ENCODE assay signal across 24 cellular contexts in the genomic region with DNA sequence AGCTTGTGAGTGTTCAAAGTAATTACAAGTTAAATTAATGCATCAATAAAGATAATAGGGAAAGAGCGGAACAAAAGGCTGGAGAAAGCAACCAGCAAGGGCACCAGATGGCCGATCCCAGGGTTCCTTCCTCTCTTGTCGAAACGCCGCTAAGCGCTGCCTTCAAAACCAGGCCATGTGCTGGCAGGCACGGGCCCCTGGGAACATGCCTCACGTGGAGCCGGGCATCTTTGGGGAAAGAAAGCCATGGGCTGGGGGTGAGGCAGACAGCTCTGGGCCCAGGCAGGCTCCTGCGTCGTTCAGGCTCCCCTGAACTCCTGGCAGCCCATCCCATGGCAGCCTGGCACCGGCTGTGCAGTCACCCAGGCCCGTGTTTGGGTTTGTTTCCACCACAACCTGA.
"Had no signal": no experiment of that assay in that cellular context is flagged by ENCODE, and none has a peak within 500 bp of the region (broad histone marks: within the 10 kb centered on the region; RNA-seq: fewer than 3 reads in every experiment).

No MANE protein-coding gene starts in this region.

- H3K27me3 Mint-ChIP-seq: activated CD4-positive, alpha-beta T cell treated with anti-CD3 and anti-CD28 coated beads, Interleukin-2, amount 10 ng/mL, durations not matched to agents 7 days and 5 days; dendritic cell treated with granulocyte-macrophage colony-stimulating factor and Interleukin-4, amounts not matched to agents 40 ng/mL and 50 ng/mL, for 4 days; naive B cell; progenitor cell of endocrine pancreas had no signal

- H3K4me3 ChIP-seq: ascending aorta, breast epithelium, esophagus muscularis mucosa, gastroesophageal sphincter, heart right ventricle, mucosa of descending colon, right atrium auricular region, skin epidermis, stomach, vagina had no signal

- H3K27ac Mint-ChIP-seq: activated CD4-positive, alpha-beta T cell treated with anti-CD3 and anti-CD28 coated beads, Interleukin-2, amount 10 ng/mL, durations not matched to agents 7 days and 5 days; activated CD8-positive, alpha-beta T cell treated with anti-CD3 and anti-CD28 coated beads, Interleukin-2, amount 10 ng/mL, durations not matched to agents 7 days and 5 days; activated naive CD4-positive, alpha-beta T cell treated with anti-CD3 and anti-CD28 coated beads, Interleukin-2, amount 50 U/mL, for 24 hours; dendritic cell treated with granulocyte-macrophage colony-stimulating factor and Interleukin-4, amounts not matched to agents 40 ng/mL and 50 ng/mL, for 4 days; progenitor cell of endocrine pancreas had no signal

- H3K9me3 Mint-ChIP-seq: activated CD4-positive, alpha-beta T cell treated with anti-CD3 and anti-CD28 coated beads, Interleukin-2, amount 10 ng/mL, durations not matched to agents 7 days and 5 days; activated naive CD4-positive, alpha-beta T cell treated with anti-CD3 and anti-CD28 coated beads, Interleukin-2, amount 50 U/mL, for 24 hours; activated T-cell treated with anti-CD3 and anti-CD28 coated beads, Interleukin-2, amount 50 U/mL, for 4 hours; dendritic cell treated with granulocyte-macrophage colony-stimulating factor and Interleukin-4, amounts not matched to agents 40 ng/mL and 50 ng/mL, for 4 days; naive B cell; neural crest cell had no signal

- DNase-seq: activated CD4-positive, alpha-beta T cell treated with anti-CD3 and anti-CD28 coated beads, Interleukin-2, amount 10 ng/mL, durations not matched to agents 7 days and 5 days; activated CD8-positive, alpha-beta T cell treated with anti-CD3 and anti-CD28 coated beads, Interleukin-2, amount 10 ng/mL, durations not matched to agents 7 days and 5 days; activated T-cell treated with anti-CD3 and anti-CD28 coated beads, Interleukin-2, amount 50 U/mL, for 4 hours; effector CD8-positive, alpha-beta T cell; heart right ventricle; mesenchymal stem cell; naive B cell; stimulated activated CD4-positive, alpha-beta T cell treated with anti-CD3 and anti-CD28 coated beads, Interleukin-15, amount 100 ng/mL, for 24 hours; stimulated activated CD4-positive, alpha-beta T cell treated with anti-CD3 and anti-CD28 coated beads, Interleukin-2, amount 100 ng/mL, for 48 hours; stomach; trophoblast cell had no signal

- H3K4me1 Mint-ChIP-seq: activated CD4-positive, alpha-beta T cell treated with anti-CD3 and anti-CD28 coated beads, Interleukin-2, amount 10 ng/mL, durations not matched to agents 7 days and 5 days; activated naive CD4-positive, alpha-beta T cell treated with anti-CD3 and anti-CD28 coated beads, Interleukin-2, amount 50 U/mL, for 24 hours had no signal

- ATAC-seq: activated CD4-positive, CD25-positive, alpha-beta regulatory T cell treated with anti-CD3 and anti-CD28 coated beads, Interleukin-2, amount 50 U/mL, for 24 hours; activated CD8-positive, alpha-beta T cell treated with anti-CD3 and anti-CD28 coated beads, Interleukin-2, amount 10 ng/mL, durations not matched to agents 7 days and 5 days; activated T-cell treated with anti-CD3 and anti-CD28 coated beads, Interleukin-2, amount 50 U/mL, for 4 hours; gastroesophageal sphincter; heart right ventricle; mucosa of descending colon had no signal

- H3K36me3 Mint-ChIP-seq: activated naive CD4-positive, alpha-beta T cell treated with anti-CD3 and anti-CD28 coated beads, Interleukin-2, amount 50 U/mL, for 24 hours had no signal

- H3K27ac ChIP-seq: ascending aorta, breast epithelium, esophagus muscularis mucosa, gastroesophageal sphincter, heart right ventricle, right atrium auricular region, skin epidermis, stomach, vagina had no signal

- H3K4me1 ChIP-seq: ascending aorta, breast epithelium had no signal

- H3K9me3 ChIP-seq: ascending aorta, breast epithelium, esophagus muscularis mucosa, gastroesophageal sphincter, heart right ventricle, mucosa of descending colon, right atrium auricular region, stomach, vagina had no signal

- H3K4me3 Mint-ChIP-seq: activated CD4-positive, alpha-beta T cell treated with anti-CD3 and anti-CD28 coated beads, Interleukin-2, amount 10 ng/mL, durations not matched to agents 7 days and 5 days; activated CD8-positive, alpha-beta T cell treated with anti-CD3 and anti-CD28 coated beads, Interleukin-2, amount 10 ng/mL, durations not matched to agents 7 days and 5 days; activated naive CD4-positive, alpha-beta T cell treated with anti-CD3 and anti-CD28 coated beads, Interleukin-2, amount 50 U/mL, for 24 hours; activated T-cell treated with anti-CD3 and anti-CD28 coated beads, Interleukin-2, amount 50 U/mL, for 4 hours; dendritic cell treated with granulocyte-macrophage colony-stimulating factor and Interleukin-4, amounts not matched to agents 40 ng/mL and 50 ng/mL, for 4 days; naive B cell; neural crest cell had no signal

- H3K36me3 ChIP-seq: ascending aorta, breast epithelium, esophagus muscularis mucosa, gastroesophageal sphincter, heart right ventricle, right atrium auricular region, stomach, vagina had no signal

- H3K27me3 ChIP-seq: ascending aorta, breast epithelium, esophagus muscularis mucosa, gastroesophageal sphincter, heart right ventricle, right atrium auricular region, stomach, vagina had no signal
